In genomic region chr10:20892011-20892585, GRCh38 we compare ENCODE assay signal across 17 cellular contexts. TPM values are rescaled to one million over a fixed set of nuclear protein-coding genes. Genes with fewer than 3 reads are reported as not detected.
DNase-seq lines count a peak whose midpoint lies in the region; ATAC-seq, FAIRE-seq and TF ChIP-seq lines count a peak whose summit lies in the region.
"Had no signal": no experiment of that assay in that cellular context is flagged by ENCODE, and none has a peak within 500 bp of the region (broad histone marks: within the 10 kb centered on the region; RNA-seq: fewer than 3 reads in every experiment).

No MANE protein-coding gene starts in this region.

- peaks cover 9% of the 10 kb centered on the region for H3K4me1 Mint-ChIP-seq in neural progenitor cell
- H3K4me1 Mint-ChIP-seq in activated T-helper 1 cell treated with anti-CD3 and anti-CD28 coated beads, Interleukin-12 subunit alpha, Interleukin-12 subunit beta, Interleukin-2, Interleukin-4 antibody, amounts not matched to agents 30 ng/mL and 10 ng/mL and 1 ng/mL, durations not matched to agents 14 hours and 24 hours and 36 hours (ENCODE audit: low read depth): no peaks in the 10 kb centered on the region

- no peak overlapping the region for H3K4me3 ChIP-seq in SJCRH30
- H3K4me3 ChIP-seq in choroid plexus epithelial cell (ENCODE audit: low read depth, low read length): no peak overlapping the region
- H3K4me3 ChIP-seq in neural progenitor cell: no peak overlapping the region
- H3K4me3 ChIP-seq: Peyer's patch had no signal

- H3K9me3 Mint-ChIP-seq in neural progenitor cell: no peaks in the 10 kb centered on the region
- H3K9me3 Mint-ChIP-seq in activated T-helper 1 cell treated with anti-CD3 and anti-CD28 coated beads, Interleukin-12 subunit alpha, Interleukin-12 subunit beta, Interleukin-2, Interleukin-4 antibody, amounts not matched to agents 30 ng/mL and 10 ng/mL and 1 ng/mL, durations not matched to agents 14 hours and 24 hours and 36 hours: no peaks in the 10 kb centered on the region
- H3K9me3 Mint-ChIP-seq: CD8-positive, alpha-beta T cell had no signal

- no peak for TF ChIP-seq CTCF in choroid plexus epithelial cell (conservative IDR thresholded peaks at IDR 0.05; ENCODE audit: low read depth, low read length)
- no peak for TF ChIP-seq CTCF in neural progenitor cell (IDR thresholded peaks at IDR 0.05)

- H2AFZ ChIP-seq in neural progenitor cell (replicated peaks): no peak overlapping the region

- no peak for FAIRE-seq in GM19239 (lab: Jason Lieb, UNC)

- intact Hi-C loops in left ventricle myocardium superior (cut with micrococcal nuclease): no loop called here
- intact Hi-C loops in activated T-helper 1 cell treated with anti-CD3 and anti-CD28 coated beads, Interleukin-12 subunit alpha, Interleukin-12 subunit beta, Interleukin-2, Interleukin-4 antibody, amounts not matched to agents 30 ng/mL and 10 ng/mL and 1 ng/mL, durations not matched to agents 14 hours and 24 hours and 36 hours (cut with micrococcal nuclease): no loop called here

- H3F3A ChIP-seq in neural progenitor cell (ENCODE audit: low read depth): peaks cover 5% of the 10 kb centered on the region

- H3K36me3 ChIP-seq in SJCRH30: no peaks in the 10 kb centered on the region
- no peaks in the 10 kb centered on the region for H3K36me3 ChIP-seq in neural progenitor cell
- H3K36me3 ChIP-seq: Peyer's patch had no signal

- H3K4me1 ChIP-seq in SJCRH30 (peaks cover 39% of the 10 kb centered on the region), neural progenitor cell (peaks cover 13% of the 10 kb centered on the region)
- H3K4me1 ChIP-seq: Peyer's patch had no signal

- H3K79me2 ChIP-seq in neural progenitor cell (ENCODE audit: low read depth): no peaks in the 10 kb centered on the region

- H3K9me3 ChIP-seq in SJCRH30 (replicated peaks): no peaks in the 10 kb centered on the region
- H3K9me3 ChIP-seq in neural progenitor cell (ENCODE audit: low read depth): no peaks in the 10 kb centered on the region
- H3K9me3 ChIP-seq: Peyer's patch had no signal

- H3K4me3 Mint-ChIP-seq in neural progenitor cell: no peak overlapping the region
- H3K4me3 Mint-ChIP-seq in activated T-helper 1 cell treated with anti-CD3 and anti-CD28 coated beads, Interleukin-12 subunit alpha, Interleukin-12 subunit beta, Interleukin-2, Interleukin-4 antibody, amounts not matched to agents 30 ng/mL and 10 ng/mL and 1 ng/mL, durations not matched to agents 14 hours and 24 hours and 36 hours: no peak overlapping the region
- H3K4me3 Mint-ChIP-seq: CD8-positive, alpha-beta T cell; HFFc6 had no signal

- H4K20me1 ChIP-seq in neural progenitor cell (ENCODE audit: low read depth): no peaks in the 10 kb centered on the region

- DNase-seq in SJCRH30: no peak
- DNase-seq in choroid plexus epithelial cell (ENCODE audit: low read depth): peak; percentile 32
- DNase-seq in left ventricle myocardium superior: peak; percentile 63
- no peak for DNase-seq in neural progenitor cell (ENCODE audit: low spot score)
- no peak for DNase-seq in stimulated activated naive CD8-positive, alpha-beta T cell treated with anti-CD3 and anti-CD28 coated beads, Interleukin-15, Interleukin-2, amounts not matched to agents 100 U/mL and 50 U/mL, for 24 hours
- no peak for DNase-seq in activated T-helper 1 cell treated with anti-CD3 and anti-CD28 coated beads, Interleukin-12 subunit alpha, Interleukin-12 subunit beta, Interleukin-2, Interleukin-4 antibody, amounts not matched to agents 30 ng/mL and 10 ng/mL and 1 ng/mL, durations not matched to agents 14 hours and 24 hours and 36 hours (ENCODE audit: low spot score)
- DNase-seq in GM19239 (ENCODE audit: insufficient read length, low spot score): no peak
- DNase-seq in NCI-H2196 (lab: John Stamatoyannopoulos, UW; ENCODE audit: unreplicated experiment): no peak
- DNase-seq: CD8-positive, alpha-beta T cell; GOT3; HFFc6; NCI-H1930; NCI-H2171 treated with DMSO at 0.1 percent for 48 hours; NCI-H510A; NCI-H82; Peyer's patch; SHP77 treated with DMSO at 0.1 percent for 48 hours had no signal

- peak overlapping the region; percentile 17 for H3K27ac Mint-ChIP-seq in neural progenitor cell
- no peak overlapping the region for H3K27ac Mint-ChIP-seq in activated T-helper 1 cell treated with anti-CD3 and anti-CD28 coated beads, Interleukin-12 subunit alpha, Interleukin-12 subunit beta, Interleukin-2, Interleukin-4 antibody, amounts not matched to agents 30 ng/mL and 10 ng/mL and 1 ng/mL, durations not matched to agents 14 hours and 24 hours and 36 hours
- H3K27ac Mint-ChIP-seq: CD8-positive, alpha-beta T cell; HFFc6 had no signal

- no peaks in the 10 kb centered on the region for H3K27me3 ChIP-seq in SJCRH30
- no peaks in the 10 kb centered on the region for H3K27me3 ChIP-seq in neural progenitor cell
- H3K27me3 ChIP-seq: Peyer's patch had no signal

- H3K9ac ChIP-seq in neural progenitor cell: no peak overlapping the region

- ATAC-seq in left ventricle myocardium superior: peak; percentile 82
- no peak for ATAC-seq in stimulated activated naive CD8-positive, alpha-beta T cell treated with anti-CD3 and anti-CD28 coated beads, Interleukin-15, Interleukin-2, amounts not matched to agents 100 U/mL and 50 U/mL, for 24 hours
- ATAC-seq: CD8-positive, alpha-beta T cell had no signal

- no peak overlapping the region for H3K4me2 ChIP-seq in neural progenitor cell

- no peaks in the 10 kb centered on the region for H3K27me3 Mint-ChIP-seq in neural progenitor cell (ENCODE audit: insufficient read depth, low read depth)
- no peaks in the 10 kb centered on the region for H3K27me3 Mint-ChIP-seq in activated T-helper 1 cell treated with anti-CD3 and anti-CD28 coated beads, Interleukin-12 subunit alpha, Interleukin-12 subunit beta, Interleukin-2, Interleukin-4 antibody, amounts not matched to agents 30 ng/mL and 10 ng/mL and 1 ng/mL, durations not matched to agents 14 hours and 24 hours and 36 hours (ENCODE audit: insufficient read depth)

- peaks cover 15% of the 10 kb centered on the region for H3K36me3 Mint-ChIP-seq in neural progenitor cell
- H3K36me3 Mint-ChIP-seq in activated T-helper 1 cell treated with anti-CD3 and anti-CD28 coated beads, Interleukin-12 subunit alpha, Interleukin-12 subunit beta, Interleukin-2, Interleukin-4 antibody, amounts not matched to agents 30 ng/mL and 10 ng/mL and 1 ng/mL, durations not matched to agents 14 hours and 24 hours and 36 hours (ENCODE audit: low read depth): no peaks in the 10 kb centered on the region
- H3K36me3 Mint-ChIP-seq: CD8-positive, alpha-beta T cell had no signal

- H3K27ac ChIP-seq in SJCRH30 (peak overlapping the region; percentile 74), neural progenitor cell (no peak overlapping the region)
- H3K27ac ChIP-seq: Peyer's patch had no signal

RNA-seq across cellular contexts. Expression of gene NEBL, which starts 5.0 kb away (rescaled TPM):
- 0.08 and 0.20 TPM in 2 replicates for total RNA-seq in SJCRH30 (2014; rRNA removed; shearing (Covaris generic))
- total RNA-seq in left ventricle myocardium superior (781 TPM), neural progenitor cell (ENCODE audit: low replicate concordance) (52.8 and 77.6 TPM in 2 replicates)
- total RNA-seq in activated T-helper 1 cell treated with anti-CD3 and anti-CD28 coated beads, Interleukin-12 subunit alpha, Interleukin-12 subunit beta, Interleukin-2, Interleukin-4 antibody, amounts not matched to agents 30 ng/mL and 10 ng/mL and 1 ng/mL, durations not matched to agents 14 hours and 24 hours and 36 hours: 0.18 and 0.22 TPM in 2 replicates
- total RNA-seq: CD8-positive, alpha-beta T cell; HFFc6 had no signal

Comparison
In these comparisons a context has a peak if more than half of its experiments do, and no peak if none do; other contexts are left out.
1. DNase-seq: peak in choroid plexus epithelial cell (single experiment) and left ventricle myocardium superior (single experiment); none in SJCRH30 (0 of 2), neural progenitor cell (single experiment), stimulated activated naive CD8-positive, alpha-beta T cell treated with anti-CD3 and anti-CD28 coated beads, Interleukin-15, Interleukin-2, amounts not matched to agents 100 U/mL and 50 U/mL, for 24 hours (single experiment), activated T-helper 1 cell treated with anti-CD3 and anti-CD28 coated beads, Interleukin-12 subunit alpha, Interleukin-12 subunit beta, Interleukin-2, Interleukin-4 antibody, amounts not matched to agents 30 ng/mL and 10 ng/mL and 1 ng/mL, durations not matched to agents 14 hours and 24 hours and 36 hours (single experiment), GM19239 (single experiment) and NCI-H2196 (single experiment).
2. RNA of gene NEBL, which starts 5.0 kb away (total RNA-seq): 781 TPM in left ventricle myocardium superior (single experiment) and 52.8 to 77.6 TPM in neural progenitor cell; 0.08 to 0.20 TPM in SJCRH30 and 0.18 to 0.22 TPM in activated T-helper 1 cell treated with anti-CD3 and anti-CD28 coated beads, Interleukin-12 subunit alpha, Interleukin-12 subunit beta, Interleukin-2, Interleukin-4 antibody, amounts not matched to agents 30 ng/mL and 10 ng/mL and 1 ng/mL, durations not matched to agents 14 hours and 24 hours and 36 hours; every median in the first group is over 10 times any median in the second.